ENCODE assay signal across 16 cellular contexts in genomic region chr11:108369064-108369463, GRCh38.
DNase-seq lines count a peak whose midpoint lies in the region; ATAC-seq and TF ChIP-seq lines count a peak whose summit lies in the region.
"Had no signal": no experiment of that assay in that cellular context is flagged by ENCODE, and none has a peak within 500 bp of the region (broad histone marks: within the 10 kb centered on the region; RNA-seq: fewer than 3 reads in every experiment).

No MANE protein-coding gene starts in this region.

- intact Hi-C loops in CD4-positive, alpha-beta T cell (cut with DNase I, micrococcal nuclease): no loop called here
- intact Hi-C loops in CD8-positive, alpha-beta T cell (cut with DNase I, micrococcal nuclease): no loop called here
- intact Hi-C loops in PC-3 (cut with micrococcal nuclease): no loop called here

- H3K79me2 ChIP-seq in PC-3 (ENCODE audit: low read length) (no peaks in the 10 kb centered on the region), GM23248 (ENCODE audit: insufficient read depth) (no peaks in the 10 kb centered on the region)

- peaks cover 4% of the 10 kb centered on the region for H3K9me3 Mint-ChIP-seq in CD4-positive, alpha-beta T cell
- H3K9me3 Mint-ChIP-seq in CD8-positive, alpha-beta T cell: peaks cover 5% of the 10 kb centered on the region

- no peak overlapping the region for H3K4me3 Mint-ChIP-seq in CD4-positive, alpha-beta T cell
- no peak overlapping the region for H3K4me3 Mint-ChIP-seq in CD8-positive, alpha-beta T cell

- H3K4me1 ChIP-seq in CD8-positive, alpha-beta T cell (ENCODE audit: insufficient read depth, low read length): no peaks in the 10 kb centered on the region
- H3K4me1 ChIP-seq in PC-3 (ENCODE audit: insufficient read depth, low read length): peaks cover 50% of the 10 kb centered on the region
- H3K4me1 ChIP-seq in GM23248 (ENCODE audit: insufficient read depth): peaks cover 2% of the 10 kb centered on the region
- H3K4me1 ChIP-seq: HAP-1 had no signal

- WGBS in GM23248 (ENCODE audit: low coverage in 1 of 2, low lambda C conversion rate in 2 of 2, missing lambda C conversion rate in 2 of 2), 2 experiments: 86 to 91% methylated on average over 5 of the region's 5 CpGs

- peaks cover 84% of the 10 kb centered on the region for H3K36me3 Mint-ChIP-seq in CD4-positive, alpha-beta T cell (ENCODE audit: low read depth)
- H3K36me3 Mint-ChIP-seq in CD8-positive, alpha-beta T cell: peaks cover 69% of the 10 kb centered on the region

- DNase-seq in CD4-positive, alpha-beta T cell: no peak
- no peak for DNase-seq in CD8-positive, alpha-beta T cell
- DNase-seq in PC-3 (no peak), fibroblast of villous mesenchyme (ENCODE audit: low read depth) (peak; percentile 25), SIG-M5 treated with dmso at 0.1 percent for 504 hours (lab: John Stamatoyannopoulos, UW; ENCODE audit: unreplicated experiment) (no peak), GM23248 (no peak)
- DNase-seq: KG1; NCI-H1105; NCI-H1694 treated with DMSO at 0.1 percent for 48 hours; NCI-H526 treated with DMSO at 0.1 percent for 48 hours; NK-92 treated with Interleukin-12 subunit alpha and Interleukin-12 subunit beta, amount 100 ng/mL, for 24 hours; RPMI8226; SIG-M5 had no signal

- H3K9me2 ChIP-seq in PC-3 (replicated peaks; ENCODE audit: low read length): no peaks in the 10 kb centered on the region
- no peaks in the 10 kb centered on the region for H3K9me2 ChIP-seq in GM23248 (ENCODE audit: insufficient read depth)

- H3K27me3 ChIP-seq in CD4-positive, alpha-beta T cell (ENCODE audit: control insufficient read depth, insufficient read depth, low read length): no peaks in the 10 kb centered on the region
- no peaks in the 10 kb centered on the region for H3K27me3 ChIP-seq in CD8-positive, alpha-beta T cell (ENCODE audit: insufficient read depth, low read length)
- H3K27me3 ChIP-seq in PC-3 (ENCODE audit: low read length) (no peaks in the 10 kb centered on the region), GM23248 (replicated peaks; ENCODE audit: insufficient read depth) (no peaks in the 10 kb centered on the region)

- TF ChIP-seq CTCF in CD4-positive, alpha-beta T cell (IDR thresholded peaks at IDR 0.05): no peak
- no peak for TF ChIP-seq CTCF in CD8-positive, alpha-beta T cell (IDR thresholded peaks at IDR 0.05)
- TF ChIP-seq CTCF in PC-3 (conservative IDR thresholded peaks at IDR 0.05; ENCODE audit: low read depth, low read length) (no peak), fibroblast of villous mesenchyme (IDR thresholded peaks at IDR 0.05; ENCODE audit: insufficient read depth, low read depth, low read length) (no peak)

- no peak for ATAC-seq in CD4-positive, alpha-beta T cell (ENCODE audit: poor library complexity)
- no peak for ATAC-seq in CD8-positive, alpha-beta T cell
- ATAC-seq in PC-3: no peak
- no peak for ATAC-seq in HG02884 (IDR thresholded peaks at IDR 0.05; ENCODE audit: unreplicated experiment)

- no peak overlapping the region for H2AFZ ChIP-seq in PC-3 (ENCODE audit: low read length)
- no peak overlapping the region for H2AFZ ChIP-seq in GM23248

- peak overlapping the region; percentile 31 for H3K27ac Mint-ChIP-seq in CD4-positive, alpha-beta T cell
- H3K27ac Mint-ChIP-seq in CD8-positive, alpha-beta T cell: peak overlapping the region; percentile 75

- CTCF ChIA-PET in CD4-positive, alpha-beta T cell (lab: Charles Lee): no interaction called here
- CTCF ChIA-PET in CD8-positive, alpha-beta T cell (lab: Charles Lee): no interaction called here
- CTCF ChIA-PET in PC-3 (lab: Charles Lee): no interaction called here

- no peaks in the 10 kb centered on the region for H3K4me1 Mint-ChIP-seq in CD4-positive, alpha-beta T cell (ENCODE audit: low read depth)
- H3K4me1 Mint-ChIP-seq in CD8-positive, alpha-beta T cell (ENCODE audit: low read depth): no peaks in the 10 kb centered on the region

- H3K4me3 ChIP-seq in CD8-positive, alpha-beta T cell (ENCODE audit: low read depth, low read length): no peak overlapping the region
- H3K4me3 ChIP-seq in PC-3 (ENCODE audit: low read length): no peak overlapping the region
- H3K4me3 ChIP-seq in fibroblast of villous mesenchyme (ENCODE audit: low read depth, low read length): no peak overlapping the region
- H3K4me3 ChIP-seq in GM23248: no peak overlapping the region
- H3K4me3 ChIP-seq: HAP-1 had no signal

- H3K4me2 ChIP-seq in PC-3 (ENCODE audit: low read length): peak overlapping the region; percentile 54
- no peak overlapping the region for H3K4me2 ChIP-seq in GM23248 (ENCODE audit: unreplicated experiment)

- in situ Hi-C loops in GM23248 (cut with MboI): no loop called here

- no peak overlapping the region for H3K27ac ChIP-seq in CD4-positive, alpha-beta T cell (ENCODE audit: low read depth, low read length)
- H3K27ac ChIP-seq in CD8-positive, alpha-beta T cell (ENCODE audit: low read depth, low read length): no peak overlapping the region
- H3K27ac ChIP-seq in PC-3 (ENCODE audit: low read length) (peak overlapping the region; percentile 54), GM23248 (no peak overlapping the region)
- H3K27ac ChIP-seq: HL-60 had no signal

- H3K9me3 ChIP-seq in CD4-positive, alpha-beta T cell (ENCODE audit: control insufficient read depth, low read length): no peaks in the 10 kb centered on the region
- no peaks in the 10 kb centered on the region for H3K9me3 ChIP-seq in CD8-positive, alpha-beta T cell (ENCODE audit: low read length)
- H3K9me3 ChIP-seq in PC-3 (ENCODE audit: low read length) (no peaks in the 10 kb centered on the region), GM23248 (ENCODE audit: low read depth) (no peaks in the 10 kb centered on the region)
- H3K9me3 ChIP-seq: HAP-1 had no signal

- peaks cover 5% of the 10 kb centered on the region for H3F3A ChIP-seq in PC-3 (ENCODE audit: low read length, unreplicated experiment)
- peaks cover 3% of the 10 kb centered on the region; the same call in 1 of the 2 replicates for H3F3A ChIP-seq in GM23248 (ENCODE audit: insufficient read depth)

- peaks cover 16% of the 10 kb centered on the region for H3K36me3 ChIP-seq in CD8-positive, alpha-beta T cell (ENCODE audit: insufficient read depth, low read length)
- H3K36me3 ChIP-seq in PC-3 (ENCODE audit: low read depth, low read length) (no peaks in the 10 kb centered on the region), GM23248 (ENCODE audit: low read depth) (peaks cover 15% of the 10 kb centered on the region; the same call in 1 of the 2 replicates)

- BruUV-seq in PC-3 (replicated peaks; lab: Mats Ljungman, UMichigan): no TSS peak

- H4K20me1 ChIP-seq in PC-3 (ENCODE audit: low read length): no peaks in the 10 kb centered on the region
- H4K20me1 ChIP-seq in GM23248 (ENCODE audit: insufficient read depth): no peaks in the 10 kb centered on the region

- no peaks in the 10 kb centered on the region for H3K27me3 Mint-ChIP-seq in CD4-positive, alpha-beta T cell
- no peaks in the 10 kb centered on the region for H3K27me3 Mint-ChIP-seq in CD8-positive, alpha-beta T cell (ENCODE audit: low read depth)

- no peak overlapping the region for H3K9ac ChIP-seq in PC-3 (ENCODE audit: low read length)
- H3K9ac ChIP-seq in GM23248: no peak overlapping the region

- POLR2A ChIA-PET in CD4-positive, alpha-beta T cell (lab: Charles Lee): no interaction called here
- POLR2A ChIA-PET in CD8-positive, alpha-beta T cell (lab: Charles Lee): interaction anchor here (0.6 kb wide), 1 partner anchor 78 kb away, joined by 3 read pairs; no protein-coding TSS in a partner anchor
- POLR2A ChIA-PET in PC-3 (lab: Charles Lee; ENCODE audit: unreplicated experiment): no interaction called here
